In the genomic region with DNA sequence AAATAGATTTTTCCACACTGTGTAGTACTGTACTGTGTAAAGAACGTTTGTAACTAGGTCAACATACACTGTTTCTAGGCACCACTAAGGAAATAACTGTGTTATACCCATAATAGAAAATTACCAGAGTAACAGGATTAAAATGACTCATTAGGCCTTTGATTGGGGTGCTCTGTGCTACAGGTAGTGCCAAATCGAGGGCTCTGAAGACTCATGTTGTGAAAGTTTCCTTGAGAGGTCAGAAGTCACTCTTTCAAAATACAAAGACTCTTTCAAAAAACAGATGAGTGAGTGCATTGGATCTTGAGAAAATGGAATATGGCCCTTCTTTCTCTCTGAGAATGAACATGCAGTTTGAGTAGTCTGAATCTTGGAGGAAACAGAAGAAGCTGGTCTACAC, we compare ENCODE assay signal across 1 cellular context.
TF ChIP-seq lines count a peak whose summit lies in the region.

No MANE protein-coding gene starts in this region.

TF ChIP-seq in GM12878, 131 proteins besides CTCF, POLR2A, EP300 and RAD21 (continued from another document):
- TF ChIP-seq, protein P1, sequence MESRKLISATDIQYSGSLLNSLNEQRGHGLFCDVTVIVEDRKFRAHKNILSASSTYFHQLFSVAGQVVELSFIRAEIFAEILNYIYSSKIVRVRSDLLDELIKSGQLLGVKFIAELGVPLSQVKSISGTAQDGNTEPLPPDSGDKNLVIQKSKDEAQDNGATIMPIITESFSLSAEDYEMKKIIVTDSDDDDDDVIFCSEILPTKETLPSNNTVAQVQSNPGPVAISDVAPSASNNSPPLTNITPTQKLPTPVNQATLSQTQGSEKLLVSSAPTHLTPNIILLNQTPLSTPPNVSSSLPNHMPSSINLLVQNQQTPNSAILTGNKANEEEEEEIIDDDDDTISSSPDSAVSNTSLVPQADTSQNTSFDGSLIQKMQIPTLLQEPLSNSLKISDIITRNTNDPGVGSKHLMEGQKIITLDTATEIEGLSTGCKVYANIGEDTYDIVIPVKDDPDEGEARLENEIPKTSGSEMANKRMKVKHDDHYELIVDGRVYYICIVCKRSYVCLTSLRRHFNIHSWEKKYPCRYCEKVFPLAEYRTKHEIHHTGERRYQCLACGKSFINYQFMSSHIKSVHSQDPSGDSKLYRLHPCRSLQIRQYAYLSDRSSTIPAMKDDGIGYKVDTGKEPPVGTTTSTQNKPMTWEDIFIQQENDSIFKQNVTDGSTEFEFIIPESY (IDR thresholded peaks at IDR 0.05) = no peak
- TF ChIP-seq SMAD1 (IDR thresholded peaks at IDR 0.05; ENCODE audit: low read depth, partially characterized antibody) (peak; percentile 38), MTA3 (IDR thresholded peaks at IDR 0.05; ENCODE audit: borderline replicate concordance, low read length) (0 out of 2 replicates have a peak, but pooled peaks have one; percentile 57)
- TF ChIP-seq, protein P2, sequence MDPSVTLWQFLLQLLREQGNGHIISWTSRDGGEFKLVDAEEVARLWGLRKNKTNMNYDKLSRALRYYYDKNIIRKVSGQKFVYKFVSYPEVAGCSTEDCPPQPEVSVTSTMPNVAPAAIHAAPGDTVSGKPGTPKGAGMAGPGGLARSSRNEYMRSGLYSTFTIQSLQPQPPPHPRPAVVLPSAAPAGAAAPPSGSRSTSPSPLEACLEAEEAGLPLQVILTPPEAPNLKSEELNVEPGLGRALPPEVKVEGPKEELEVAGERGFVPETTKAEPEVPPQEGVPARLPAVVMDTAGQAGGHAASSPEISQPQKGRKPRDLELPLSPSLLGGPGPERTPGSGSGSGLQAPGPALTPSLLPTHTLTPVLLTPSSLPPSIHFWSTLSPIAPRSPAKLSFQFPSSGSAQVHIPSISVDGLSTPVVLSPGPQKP (IDR thresholded peaks at IDR 0.05; ENCODE audit: low read depth, low read length) = no peak
TF ChIP-seq in GM12878: peak in this region for 28.
